ENCODE assay signal across 8 cellular contexts in genomic region chr7:150356265-150356897, GRCh38. TPM values are rescaled to one million over a fixed set of nuclear protein-coding genes. Genes with fewer than 3 reads are reported as not detected.
DNase-seq lines count a peak whose midpoint lies in the region; ATAC-seq and TF ChIP-seq lines count a peak whose summit lies in the region.

No MANE protein-coding gene starts in this region.

- H3K27me3 Mint-ChIP-seq in HFFc6 (ENCODE audit: insufficient read depth): no peaks in the 10 kb centered on the region; the same call in none of the 2 replicates

- H3K9ac ChIP-seq in SU-DHL-6 (ENCODE audit: low read length): no peak overlapping the region

- H3K36me3 Mint-ChIP-seq in HFFc6 (ENCODE audit: low read depth): no peaks in the 10 kb centered on the region

- peak; percentile 87 for TF ChIP-seq CTCF in HFFc6 (IDR thresholded peaks at IDR 0.05)
- TF ChIP-seq CTCF in SU-DHL-6 (IDR thresholded peaks at IDR 0.05; ENCODE audit: insufficient read depth, low read length, poor library complexity, severe bottlenecking): peak; percentile 71
- peak; percentile 37 to 69 (median 42) for TF ChIP-seq CTCF in gastroesophageal sphincter (IDR thresholded peaks at IDR 0.05)
- peak in 2 of 3 experiments; percentile 24 to 68 for TF ChIP-seq CTCF in testis (IDR thresholded peaks at IDR 0.05)

- H3K36me3 ChIP-seq in SU-DHL-6 (ENCODE audit: low read length) (no peaks in the 10 kb centered on the region), gastroesophageal sphincter (no peaks in the 10 kb centered on the region), testis (ENCODE audit: low read depth, missing control alignments) (no peaks in the 10 kb centered on the region)

- H3K4me3 Mint-ChIP-seq in HFFc6: no peak overlapping the region

- no peak overlapping the region for H3K27ac ChIP-seq in SU-DHL-6 (ENCODE audit: low read depth, low read length)
- H3K27ac ChIP-seq in gastroesophageal sphincter: peak overlapping the region in 1 of 4 donors; percentile 50
- no peak overlapping the region for H3K27ac ChIP-seq in testis

- ATAC-seq in gastroesophageal sphincter (no peak), HG03196 (IDR thresholded peaks at IDR 0.05; ENCODE audit: unreplicated experiment) (no peak), GM18861 (IDR thresholded peaks at IDR 0.05; ENCODE audit: unreplicated experiment) (no peak)

- H3K9me2 ChIP-seq in SU-DHL-6 (replicated peaks; ENCODE audit: insufficient read depth, low read length): no peaks in the 10 kb centered on the region

- H3K4me1 ChIP-seq in gastroesophageal sphincter: peaks cover 0 to 14% (median 0%) of the 10 kb centered on the region in 3 donors
- no peaks in the 10 kb centered on the region for H3K4me1 ChIP-seq in testis

- H3K79me2 ChIP-seq in SU-DHL-6 (ENCODE audit: insufficient read depth, low read length): no peaks in the 10 kb centered on the region

- H3K9me3 ChIP-seq in SU-DHL-6 (ENCODE audit: insufficient read depth, low read length) (no peaks in the 10 kb centered on the region), gastroesophageal sphincter (no peaks in the 10 kb centered on the region), testis (no peaks in the 10 kb centered on the region)

- intact Hi-C loops in testis (cut with DNase I; ENCODE audit: low total_unique reads): no loop called here

- H4K20me1 ChIP-seq in SU-DHL-6 (ENCODE audit: low read depth, low read length): no peaks in the 10 kb centered on the region

- H3K4me1 Mint-ChIP-seq in HFFc6 (ENCODE audit: low read depth): no peaks in the 10 kb centered on the region; the same call in 1 of the 2 replicates

- peak; percentile 33 to 55 for DNase-seq in NCI-H2081 (lab: John Stamatoyannopoulos, UW)
- DNase-seq in NCI-H2081 treated with DMSO at 0.1 percent for 48 hours (lab: John Stamatoyannopoulos, UW): no peak
- no peak for DNase-seq in HFFc6
- DNase-seq in testis: no peak

- H3K27me3 ChIP-seq in SU-DHL-6 (ENCODE audit: low read length): 0 out of 2 replicates have a peak, but pooled peaks cover 3% of the 10 kb centered on the region
- no peaks in the 10 kb centered on the region for H3K27me3 ChIP-seq in gastroesophageal sphincter
- no peaks in the 10 kb centered on the region for H3K27me3 ChIP-seq in testis

- no peaks in the 10 kb centered on the region for H3F3A ChIP-seq in SU-DHL-6 (ENCODE audit: insufficient read depth)

- H2AFZ ChIP-seq in SU-DHL-6 (ENCODE audit: low read depth, low read length, severe bottlenecking): no peak overlapping the region

- H3K9me3 Mint-ChIP-seq in HFFc6: no peaks in the 10 kb centered on the region

- TF ChIP-seq POLR2A in gastroesophageal sphincter (IDR thresholded peaks at IDR 0.05) (no peak), testis (IDR thresholded peaks at IDR 0.05) (no peak)

- H3K4me2 ChIP-seq in SU-DHL-6 (ENCODE audit: low read depth, low read length, poor library complexity, severe bottlenecking): no peak overlapping the region

- TF ChIP-seq EP300 in gastroesophageal sphincter (IDR thresholded peaks at IDR 0.05): no peak

- H3K27ac Mint-ChIP-seq in HFFc6: no peak overlapping the region

- no peak overlapping the region for H3K4me3 ChIP-seq in SU-DHL-6 (ENCODE audit: insufficient read depth, low read length, poor library complexity, severe bottlenecking)
- H3K4me3 ChIP-seq in gastroesophageal sphincter: no peak overlapping the region
- no peak overlapping the region for H3K4me3 ChIP-seq in testis

- 12 to 38% methylated on average over 4 to 5 of the region's 6 CpGs for WGBS in gastroesophageal sphincter (ENCODE audit: low coverage in 1 of 2), 2 donors
- 46 to 54% methylated on average over 6 of the region's 6 CpGs for WGBS in testis, 2 donors

RNA-seq across cellular contexts. Expression of gene REPIN1, which starts 12.2 kb away (rescaled TPM):
- total RNA-seq in HFFc6 (2021; fragmentation: NEBNext Ultra II Directional; extraction: Animal tissue kit (Norgen Biotek cat#: 25700)): 10 to 100 TPM; 68.8 to 78.3 (median 75.5) TPM
- total RNA-seq in gastroesophageal sphincter: 100 to 1,000 TPM in 2 of 4 donors, 10 to 100 TPM in 2; 72.7 to 132 (median 102) TPM
- 10 to 100 TPM; 59.1 to 73.9 TPM for total RNA-seq in testis
- 45.4 TPM for polyA plus RNA-seq in testis (ENCODE audit: insufficient read depth, low read depth, low replicate concordance)

RNA-seq across cellular contexts. Expression of gene RARRES2, which starts 15.0 kb away (rescaled TPM):
- total RNA-seq in HFFc6 (2021; fragmentation: NEBNext Ultra II Directional; extraction: Animal tissue kit (Norgen Biotek cat#: 25700)): under 1 TPM in 2 of 6 experiments, not detected in 4; 0.28 to 0.39 TPM
- total RNA-seq in gastroesophageal sphincter (100 to 1,000 TPM; 152 to 341 (median 157) TPM), testis (10 to 100 TPM; 21.1 to 58.8 TPM)
- polyA plus RNA-seq in testis (ENCODE audit: insufficient read depth, low read depth, low replicate concordance): 93.7 TPM

RNA-seq across cellular contexts. Expression of gene ZNF775, which starts 22.7 kb away (rescaled TPM):
- total RNA-seq in HFFc6 (2021; fragmentation: NEBNext Ultra II Directional; extraction: Animal tissue kit (Norgen Biotek cat#: 25700)): 1 to 10 TPM; 2.7 to 3.8 (median 2.9) TPM
- total RNA-seq in gastroesophageal sphincter: 10 to 100 TPM in 2 of 4 donors, 1 to 10 TPM in 2; 5.3 to 12.5 (median 10.5) TPM
- 10 to 100 TPM; 11.0 to 14.1 TPM for total RNA-seq in testis
- polyA plus RNA-seq in testis (ENCODE audit: insufficient read depth, low read depth, low replicate concordance): 5.2 TPM

RNA-seq across cellular contexts. Expression of gene ACTR3C, which starts 33.0 kb away (rescaled TPM):
- total RNA-seq in HFFc6 (2021; fragmentation: NEBNext Ultra II Directional; extraction: Animal tissue kit (Norgen Biotek cat#: 25700)): not detected
- 1 to 10 TPM; 6.4 to 10.0 (median 8.1) TPM for total RNA-seq in gastroesophageal sphincter
- total RNA-seq in testis: 10 to 100 TPM in 1 of 2 donors, 1 to 10 TPM in 1; 6.1 to 13.0 TPM
- polyA plus RNA-seq in testis (ENCODE audit: insufficient read depth, low read depth, low replicate concordance): 12.2 TPM

RNA-seq across cellular contexts. Expression of gene LRRC61, which starts 33.2 kb away (rescaled TPM):
- not detected for total RNA-seq in HFFc6 (2021; fragmentation: NEBNext Ultra II Directional; extraction: Animal tissue kit (Norgen Biotek cat#: 25700))
- total RNA-seq in gastroesophageal sphincter (10 to 100 TPM in 2 of 4 donors, 1 to 10 TPM in 2; 7.1 to 25.1 (median 14.0) TPM), testis (10 to 100 TPM; 18.4 to 35.4 TPM)
- polyA plus RNA-seq in testis (ENCODE audit: insufficient read depth, low read depth, low replicate concordance): 16.7 TPM

Comparison
In these comparisons a context has a peak if more than half of its experiments do, and no peak if none do; other contexts are left out.
1. DNase-seq: peak in NCI-H2081 (2 of 2); none in NCI-H2081 treated with DMSO at 0.1 percent for 48 hours (single experiment), HFFc6 (single experiment) and testis (single experiment).
2. RNA of gene RARRES2, which starts 15.0 kb away (total RNA-seq): 152 to 341 TPM in gastroesophageal sphincter and 21.1 to 58.8 TPM in testis; 0.28 to 0.39 TPM in HFFc6; every median in the first group is over 10 times any median in the second.
3. Peak in every context shown above with its lines, with median percentiles within 50 percentile points of each other: CTCF ChIP-seq.